23 cellular contexts compared by ENCODE assay signal in the genomic region with DNA sequence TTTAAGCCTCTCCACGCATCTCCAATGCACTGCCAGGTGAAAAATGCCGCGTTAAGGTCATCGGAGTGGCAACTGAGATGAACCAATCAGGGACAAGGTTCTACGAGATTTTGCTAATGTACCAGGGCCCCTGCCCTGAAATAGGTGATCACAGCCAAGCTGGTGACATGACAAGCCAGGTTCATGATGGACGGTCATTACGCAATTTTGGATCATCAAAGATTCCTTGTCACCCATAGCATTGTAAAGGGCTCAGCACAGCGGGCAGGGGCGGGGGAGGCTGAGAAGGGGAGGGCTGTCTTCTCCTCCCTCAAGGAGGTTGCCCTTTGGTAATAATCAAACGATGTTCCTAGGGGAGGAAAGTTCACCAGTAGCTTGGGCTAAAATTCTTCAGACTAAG.
"Had no signal": no experiment of that assay in that cellular context is flagged by ENCODE, and none has a peak within 500 bp of the region (broad histone marks: within the 10 kb centered on the region; RNA-seq: fewer than 3 reads in every experiment).

No MANE protein-coding gene starts in this region.

- H3K79me2 ChIP-seq: hepatocyte had no signal

- ATAC-seq: natural killer cell; sciatic nerve; stimulated activated naive B cell treated with anti-CD40 and anti-IgM and Interleukin-4, amounts not matched to agents 10 μg/mL and 1 μg/mL and 100 μg/mL, for 72 hours; stimulated activated naive CD8-positive, alpha-beta T cell treated with anti-CD3 and anti-CD28 coated beads, Interleukin-15, Interleukin-2, amounts not matched to agents 100 U/mL and 50 U/mL, for 24 hours had no signal

- H2AFZ ChIP-seq: hepatocyte, neural progenitor cell had no signal

- H3K9me3 ChIP-seq: left ventricle myocardium inferior, ovary, right atrium auricular region, stomach, tibial nerve, upper lobe of left lung had no signal

- H3K27me3 ChIP-seq: neural progenitor cell, ovary, right atrium auricular region, tibial nerve, upper lobe of left lung had no signal

- H3K4me2 ChIP-seq: hepatocyte, neural progenitor cell had no signal

- DNase-seq: islet precursor cell; left ventricle myocardium inferior; mesendoderm; naive B cell; natural killer cell; nephron progenitor cell; ovary; stimulated activated CD4-positive, alpha-beta T cell treated with anti-CD3 and anti-CD28 coated beads, Interleukin-12 subunit alpha, Interleukin-12 subunit beta, amount 100 ng/mL, for 4 hours; stimulated activated CD4-positive, alpha-beta T cell treated with anti-CD3 and anti-CD28 coated beads, Interleukin-15, amount 100 ng/mL, for 24 hours; stimulated activated CD4-positive, alpha-beta T cell treated with anti-CD3 and anti-CD28 coated beads, Interleukin-2, amount 100 ng/mL, for 24 hours; stimulated activated CD4-positive, alpha-beta T cell treated with anti-CD3 and anti-CD28 coated beads, Interleukin-4, amount 100 ng/mL, for 1 hour; stimulated activated naive B cell treated with anti-CD40 and anti-IgM and Interleukin-4, amounts not matched to agents 10 μg/mL and 1 μg/mL and 100 μg/mL, for 72 hours; stimulated activated naive CD8-positive, alpha-beta T cell treated with anti-CD3 and anti-CD28 coated beads, Interleukin-15, Interleukin-2, amounts not matched to agents 100 U/mL and 50 U/mL, for 24 hours; stomach; upper lobe of left lung had no signal

- H3K9ac ChIP-seq: neural progenitor cell had no signal

- FAIRE-seq: urothelium cell line had no signal

- H3K4me1 ChIP-seq: left ventricle myocardium inferior, neural progenitor cell, right atrium auricular region, tibial nerve had no signal

- H3K27ac ChIP-seq: hepatocyte, left ventricle myocardium inferior, neural progenitor cell, ovary, right atrium auricular region, skin epidermis, stomach, tibial nerve, upper lobe of left lung had no signal

- H3K36me3 ChIP-seq: left ventricle myocardium inferior, neural progenitor cell, ovary, right atrium auricular region, stomach, tibial nerve, upper lobe of left lung had no signal

- H3K4me3 ChIP-seq: hepatocyte, left ventricle myocardium inferior, lung, neural progenitor cell, ovary, right atrium auricular region, skin epidermis, stomach, tibial nerve, upper lobe of left lung had no signal
